19 cellular contexts compared by ENCODE assay signal in the genomic region with DNA sequence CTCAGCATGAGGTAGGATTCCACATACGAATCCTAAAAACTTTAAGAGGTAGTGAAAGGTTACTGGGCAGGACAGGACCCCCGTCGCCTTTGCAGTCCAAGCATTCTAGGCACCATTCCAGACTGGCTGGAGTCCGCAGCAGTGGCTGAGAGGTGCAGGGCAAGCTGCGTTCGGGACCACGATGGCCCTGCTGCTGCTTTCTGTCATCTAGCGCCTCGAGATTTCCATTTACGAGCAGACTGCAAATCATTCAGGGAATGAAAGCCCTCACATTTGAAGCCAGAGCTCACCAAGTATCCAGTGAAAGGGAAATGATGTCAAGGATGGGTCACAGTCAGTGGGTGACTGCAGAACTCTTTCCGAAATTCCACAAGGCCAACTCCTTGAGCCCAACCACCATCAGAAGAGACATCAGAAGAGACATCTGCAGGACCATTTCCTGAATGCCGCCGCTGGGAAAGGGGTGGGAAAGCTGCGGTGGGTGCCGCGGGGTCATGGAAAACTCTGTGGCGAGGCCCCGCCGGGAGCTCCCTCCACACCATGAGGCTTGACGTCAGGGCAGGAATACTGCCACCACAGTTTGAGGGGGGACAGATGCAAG.
DNase-seq lines count a peak whose midpoint lies in the region; ATAC-seq and TF ChIP-seq lines count a peak whose summit lies in the region.
"Had no signal": no experiment of that assay in that cellular context is flagged by ENCODE, and none has a peak within 500 bp of the region (broad histone marks: within the 10 kb centered on the region; RNA-seq: fewer than 3 reads in every experiment).

No MANE protein-coding gene starts in this region.

- H3K36me3 ChIP-seq in brain microvascular endothelial cell (replicated peaks) (peaks cover 51% of the 10 kb centered on the region), fibroblast of lung (ENCODE audit: control insufficient read depth, insufficient read depth, low read length) (no peaks in the 10 kb centered on the region), parathyroid adenoma (ENCODE audit: control insufficient read depth, insufficient read depth, low read length) (no peaks in the 10 kb centered on the region), tibial artery (peaks cover under 1 to 13% (median 2%) of the 10 kb centered on the region in 3 donors)
- H3K36me3 ChIP-seq in CD4-positive, alpha-beta memory T cell (ENCODE audit: insufficient read depth, low read length): no peaks in the 10 kb centered on the region

- peaks cover 5 to 10% of the 10 kb centered on the region in 2 donors for H3K27me3 Mint-ChIP-seq in CD4-positive, alpha-beta memory T cell
- H3K27me3 Mint-ChIP-seq in activated T-cell treated with anti-CD3 and anti-CD28 coated beads, Interleukin-2, amount 50 U/mL, for 4 hours (ENCODE audit: low read depth): peaks cover 1% of the 10 kb centered on the region
- H3K27me3 Mint-ChIP-seq: brain had no signal

- CTCF ChIA-PET in CD4-positive, alpha-beta memory T cell (lab: Charles Lee; ENCODE audit: partially characterized antibody): no interaction called here

- in situ Hi-C loops in brain microvascular endothelial cell (cut with HindIII; ENCODE audit: low pct_ligation_motif_present, low sequenced_read_pairs): no loop called here

- DNase-seq in brain microvascular endothelial cell (peak; percentile 63), fibroblast of lung (ENCODE audit: low read depth in 2 of 2) (peak in 1 of 2 donors; percentile 31), tibial artery (no peak)
- DNase-seq in CD4-positive, alpha-beta memory T cell: no peak
- no peak for DNase-seq in activated naive CD4-positive, alpha-beta T cell treated with Interleukin-2 at 50 U/mL for 16 hours
- no peak for DNase-seq in activated T-cell treated with anti-CD3 and anti-CD28 coated beads, Interleukin-2, amount 50 U/mL, for 4 hours
- DNase-seq: activated CD4-positive, CD25-positive, alpha-beta regulatory T cell treated with anti-CD3 and anti-CD28 coated beads, Interleukin-2, amount 50 U/mL, for 72 hours; activated CD8-positive, alpha-beta memory T cell treated with anti-CD3 and anti-CD28 coated beads for 24 hours; activated naive CD8-positive, alpha-beta T cell treated with anti-CD3 and anti-CD28 coated beads for 36 hours; dermis blood vessel endothelial cell; DMS53; foreskin keratinocyte; mucosa of descending colon; NCI-H2107; NCI-H524 had no signal

- H3K4me3 ChIP-seq in brain microvascular endothelial cell (ENCODE audit: low read depth, low read length) (no peak overlapping the region), fibroblast of lung (replicated peaks in 1 of 4; ENCODE audit: control extremely low read depth in 1 of 4, insufficient read depth in 1 of 4, low read depth in 3 of 4, low read length in 4 of 4) (no peak overlapping the region), parathyroid adenoma (ENCODE audit: low read depth, low read length) (no peak overlapping the region), tibial artery (no peak overlapping the region)
- H3K4me3 ChIP-seq in CD4-positive, alpha-beta memory T cell (ENCODE audit: low read length in 2 of 2): no peak overlapping the region
- H3K4me3 ChIP-seq: mucosa of descending colon had no signal

- POLR2A ChIA-PET in CD4-positive, alpha-beta memory T cell (lab: Charles Lee; ENCODE audit: partially characterized antibody): no interaction called here

- no peak overlapping the region for H3K27ac Mint-ChIP-seq in CD4-positive, alpha-beta memory T cell
- H3K27ac Mint-ChIP-seq: activated naive CD8-positive, alpha-beta T cell treated with anti-CD3 and anti-CD28 coated beads for 36 hours; activated T-helper 1 cell treated with anti-CD3 and anti-CD28 coated beads, Interleukin-12 subunit alpha, Interleukin-12 subunit beta, Interleukin-2, Interleukin-4 antibody, amounts not matched to agents 30 ng/mL and 10 ng/mL and 1 ng/mL, durations not matched to agents 14 hours and 24 hours and 36 hours had no signal

- TF ChIP-seq CTCF in brain microvascular endothelial cell (IDR thresholded peaks at IDR 0.05; ENCODE audit: low read depth, low read length, missing control alignments) (no peak), fibroblast of lung (conservative IDR thresholded peaks at IDR 0.05 in 1 of 2, IDR thresholded peaks at IDR 0.05 in 1 of 2; ENCODE audit: low read depth in 1 of 2, low read length in 2 of 2) (no peak), parathyroid adenoma (IDR thresholded peaks at IDR 0.05) (no peak), tibial artery (IDR thresholded peaks at IDR 0.05) (no peak)

- H3K4me2 ChIP-seq in fibroblast of lung (ENCODE audit: extremely low read depth, insufficient read depth, low read length) (no peak overlapping the region), parathyroid adenoma (ENCODE audit: low read length) (no peak overlapping the region)

- H3K4me1 ChIP-seq in fibroblast of lung (ENCODE audit: control insufficient read depth, extremely low read depth, insufficient read depth, low read length): peaks cover 32% of the 10 kb centered on the region
- H3K4me1 ChIP-seq in parathyroid adenoma: peaks cover 2% of the 10 kb centered on the region
- H3K4me1 ChIP-seq in tibial artery: peaks cover 8 to 88% (median 57%) of the 10 kb centered on the region in 4 donors
- H3K4me1 ChIP-seq in CD4-positive, alpha-beta memory T cell (ENCODE audit: insufficient read depth, low read length): no peaks in the 10 kb centered on the region

- H3K9me3 Mint-ChIP-seq in CD4-positive, alpha-beta memory T cell: no peaks in the 10 kb centered on the region
- H3K9me3 Mint-ChIP-seq in activated T-cell treated with anti-CD3 and anti-CD28 coated beads, Interleukin-2, amount 50 U/mL, for 4 hours: no peaks in the 10 kb centered on the region
- H3K9me3 Mint-ChIP-seq: activated naive CD8-positive, alpha-beta T cell treated with anti-CD3 and anti-CD28 coated beads for 36 hours; activated T-helper 1 cell treated with anti-CD3 and anti-CD28 coated beads, Interleukin-12 subunit alpha, Interleukin-12 subunit beta, Interleukin-2, Interleukin-4 antibody, amounts not matched to agents 30 ng/mL and 10 ng/mL and 1 ng/mL, durations not matched to agents 14 hours and 24 hours and 36 hours; brain had no signal

- no peaks in the 10 kb centered on the region for H4K20me1 ChIP-seq in fibroblast of lung (ENCODE audit: control insufficient read depth, extremely low read depth, insufficient read depth, low read length)

- ATAC-seq in activated T-cell treated with anti-CD3 and anti-CD28 coated beads, Interleukin-2, amount 50 U/mL, for 4 hours: no peak
- ATAC-seq: foreskin keratinocyte, mucosa of descending colon had no signal

- no peak overlapping the region for H3K4me3 Mint-ChIP-seq in CD4-positive, alpha-beta memory T cell
- no peak overlapping the region for H3K4me3 Mint-ChIP-seq in activated T-cell treated with anti-CD3 and anti-CD28 coated beads, Interleukin-2, amount 50 U/mL, for 4 hours
- H3K4me3 Mint-ChIP-seq: activated naive CD8-positive, alpha-beta T cell treated with anti-CD3 and anti-CD28 coated beads for 36 hours; activated T-helper 1 cell treated with anti-CD3 and anti-CD28 coated beads, Interleukin-12 subunit alpha, Interleukin-12 subunit beta, Interleukin-2, Interleukin-4 antibody, amounts not matched to agents 30 ng/mL and 10 ng/mL and 1 ng/mL, durations not matched to agents 14 hours and 24 hours and 36 hours; brain had no signal

- intact Hi-C loops in tibial artery (cut with DNase I; ENCODE audit: low total_unique reads): loop anchor here (10.0 kb wide), 1 partner anchor 496 kb away; a partner anchor contains a TSS
- intact Hi-C loops in CD4-positive, alpha-beta memory T cell (cut with micrococcal nuclease): no loop called here

- no peak overlapping the region for H2AFZ ChIP-seq in fibroblast of lung (ENCODE audit: low read length)
- H2AFZ ChIP-seq in parathyroid adenoma: no peak overlapping the region

- H3K9ac ChIP-seq in fibroblast of lung (ENCODE audit: insufficient read depth, low read length) (peak overlapping the region; percentile 3), parathyroid adenoma (no peak overlapping the region)

- no peaks in the 10 kb centered on the region for H3K36me3 Mint-ChIP-seq in CD4-positive, alpha-beta memory T cell
- no peaks in the 10 kb centered on the region for H3K36me3 Mint-ChIP-seq in activated T-cell treated with anti-CD3 and anti-CD28 coated beads, Interleukin-2, amount 50 U/mL, for 4 hours (ENCODE audit: insufficient read depth)
- H3K36me3 Mint-ChIP-seq: activated naive CD8-positive, alpha-beta T cell treated with anti-CD3 and anti-CD28 coated beads for 36 hours; brain had no signal

- H3K9me3 ChIP-seq in fibroblast of lung (ENCODE audit: control insufficient read depth, insufficient read depth, low read depth, low read length) (no peaks in the 10 kb centered on the region), parathyroid adenoma (ENCODE audit: control insufficient read depth, low read length) (no peaks in the 10 kb centered on the region), tibial artery (no peaks in the 10 kb centered on the region)
- H3K9me3 ChIP-seq in CD4-positive, alpha-beta memory T cell (ENCODE audit: control insufficient read depth in 1 of 2, low read length in 2 of 2): no peaks in the 10 kb centered on the region
- H3K9me3 ChIP-seq: mucosa of descending colon had no signal

- H3K4me1 Mint-ChIP-seq in CD4-positive, alpha-beta memory T cell: no peaks in the 10 kb centered on the region
- H3K4me1 Mint-ChIP-seq in activated T-cell treated with anti-CD3 and anti-CD28 coated beads, Interleukin-2, amount 50 U/mL, for 4 hours (ENCODE audit: low read depth): no peaks in the 10 kb centered on the region
- H3K4me1 Mint-ChIP-seq: activated naive CD8-positive, alpha-beta T cell treated with anti-CD3 and anti-CD28 coated beads for 36 hours had no signal

- H3K79me2 ChIP-seq in fibroblast of lung (ENCODE audit: control insufficient read depth, insufficient read depth, low read length) (peaks cover 14% of the 10 kb centered on the region), parathyroid adenoma (no peaks in the 10 kb centered on the region)

- H3K27ac ChIP-seq in brain microvascular endothelial cell (peak overlapping the region; percentile 92), fibroblast of lung (ENCODE audit: insufficient read depth, low read length) (peak overlapping the region; percentile 50), parathyroid adenoma (peak overlapping the region; percentile 15), tibial artery (peak overlapping the region; percentile 73 to 78)
- no peak overlapping the region for H3K27ac ChIP-seq in CD4-positive, alpha-beta memory T cell (ENCODE audit: low read depth, low read length)
- H3K27ac ChIP-seq: foreskin keratinocyte, RWPE1 had no signal

- H3K27me3 ChIP-seq in brain microvascular endothelial cell (replicated peaks) (no peaks in the 10 kb centered on the region), fibroblast of lung (ENCODE audit: control insufficient read depth, insufficient read depth, low read length) (no peaks in the 10 kb centered on the region), parathyroid adenoma (ENCODE audit: control insufficient read depth, insufficient read depth, low read length) (no peaks in the 10 kb centered on the region), tibial artery (no peaks in the 10 kb centered on the region)
- no peaks in the 10 kb centered on the region for H3K27me3 ChIP-seq in CD4-positive, alpha-beta memory T cell (ENCODE audit: insufficient read depth, low read length)
- H3K27me3 ChIP-seq: foreskin keratinocyte had no signal
